Comparison of ENCODE assay signal across 19 cellular contexts in genomic region chr4:85688055-85688740, GRCh38.
"Had no signal": no experiment of that assay in that cellular context is flagged by ENCODE, and none has a peak within 500 bp of the region (broad histone marks: within the 10 kb centered on the region; RNA-seq: fewer than 3 reads in every experiment).

No MANE protein-coding gene starts in this region.

- ATAC-seq: foreskin keratinocyte; naive thymus-derived CD8-positive, alpha-beta T cell; psoas muscle; right lobe of liver; stimulated activated effector memory CD8-positive, alpha-beta T cell treated with anti-CD3 and anti-CD28 coated beads, Interleukin-12 subunit alpha, Interleukin-12 subunit beta, amount 100 ng/mL, for 72 hours; stimulated activated naive CD8-positive, alpha-beta T cell treated with anti-CD3 and anti-CD28 coated beads, Interleukin-15, amount 100 ng/mL, for 72 hours had no signal

- H3K27ac Mint-ChIP-seq: dendritic cell treated with granulocyte-macrophage colony-stimulating factor and Interleukin-4, amounts not matched to agents 40 ng/mL and 50 ng/mL, for 4 days; naive thymus-derived CD8-positive, alpha-beta T cell; stimulated activated effector memory CD8-positive, alpha-beta T cell treated with anti-CD3 and anti-CD28 coated beads, Interleukin-12 subunit alpha, Interleukin-12 subunit beta, amount 100 ng/mL, for 72 hours; stimulated activated naive CD8-positive, alpha-beta T cell treated with anti-CD3 and anti-CD28 coated beads, Interleukin-15, amount 100 ng/mL, for 72 hours had no signal

- H3K36me3 ChIP-seq: neutrophil, right lobe of liver, tibial nerve had no signal

- H3K4me1 Mint-ChIP-seq: naive thymus-derived CD8-positive, alpha-beta T cell; stimulated activated effector memory CD8-positive, alpha-beta T cell treated with anti-CD3 and anti-CD28 coated beads, Interleukin-12 subunit alpha, Interleukin-12 subunit beta, amount 100 ng/mL, for 72 hours; stimulated activated naive CD8-positive, alpha-beta T cell treated with anti-CD3 and anti-CD28 coated beads, Interleukin-15, amount 100 ng/mL, for 72 hours had no signal

- H3K36me3 Mint-ChIP-seq: naive thymus-derived CD8-positive, alpha-beta T cell; stimulated activated effector memory CD8-positive, alpha-beta T cell treated with anti-CD3 and anti-CD28 coated beads, Interleukin-12 subunit alpha, Interleukin-12 subunit beta, amount 100 ng/mL, for 72 hours had no signal

- H3K4me3 ChIP-seq: psoas muscle, right lobe of liver, testis, tibial nerve had no signal

- H3K9me3 ChIP-seq: neutrophil, psoas muscle, right lobe of liver, testis had no signal

- H3K27me3 Mint-ChIP-seq: dendritic cell treated with granulocyte-macrophage colony-stimulating factor and Interleukin-4, amounts not matched to agents 40 ng/mL and 50 ng/mL, for 4 days; naive thymus-derived CD8-positive, alpha-beta T cell; stimulated activated naive CD8-positive, alpha-beta T cell treated with anti-CD3 and anti-CD28 coated beads, Interleukin-15, amount 100 ng/mL, for 72 hours had no signal

- FAIRE-seq: colon, endothelial cell of umbilical vein had no signal

- DNase-seq: erythroblast; foreskin keratinocyte; head of caudate nucleus; hippocampal formation; kidney glomerular epithelial cell; naive thymus-derived CD8-positive, alpha-beta T cell; psoas muscle; retina; right lobe of liver; stimulated activated CD4-positive, alpha-beta T cell treated with anti-CD3 and anti-CD28 coated beads, Interleukin-4, amount 100 ng/mL, for 1 hour; stimulated activated CD8-positive, alpha-beta memory T cell treated with anti-CD3 and anti-CD28 coated beads, Interleukin-4, amount 100 ng/mL, for 48 hours; stimulated activated naive CD8-positive, alpha-beta T cell treated with anti-CD3 and anti-CD28 coated beads, Interleukin-15, amount 100 ng/mL, for 72 hours; testis had no signal

- H3K27me3 ChIP-seq: foreskin keratinocyte, neutrophil, right lobe of liver, testis, tibial nerve had no signal

- H3K4me3 Mint-ChIP-seq: dendritic cell treated with granulocyte-macrophage colony-stimulating factor and Interleukin-4, amounts not matched to agents 40 ng/mL and 50 ng/mL, for 4 days; naive thymus-derived CD8-positive, alpha-beta T cell; stimulated activated effector memory CD8-positive, alpha-beta T cell treated with anti-CD3 and anti-CD28 coated beads, Interleukin-12 subunit alpha, Interleukin-12 subunit beta, amount 100 ng/mL, for 72 hours; stimulated activated naive CD8-positive, alpha-beta T cell treated with anti-CD3 and anti-CD28 coated beads, Interleukin-15, amount 100 ng/mL, for 72 hours had no signal

- H3K27ac ChIP-seq: foreskin keratinocyte, neutrophil, psoas muscle, right lobe of liver, testis, tibial nerve had no signal

- H3K4me1 ChIP-seq: foreskin keratinocyte, psoas muscle, right lobe of liver, testis, tibial nerve had no signal

- H3K9me3 Mint-ChIP-seq: dendritic cell treated with granulocyte-macrophage colony-stimulating factor and Interleukin-4, amounts not matched to agents 40 ng/mL and 50 ng/mL, for 4 days had no signal
